11 cellular contexts compared by ENCODE assay signal in genomic region chr10:61973923-61974322, GRCh38.
DNase-seq lines count a peak whose midpoint lies in the region; ATAC-seq and TF ChIP-seq lines count a peak whose summit lies in the region.
"Had no signal": no experiment of that assay in that cellular context is flagged by ENCODE, and none has a peak within 500 bp of the region (broad histone marks: within the 10 kb centered on the region; RNA-seq: fewer than 3 reads in every experiment).

No MANE protein-coding gene starts in this region.

- no peaks in the 10 kb centered on the region for H3K9me3 Mint-ChIP-seq in Caco-2 (ENCODE audit: unreplicated experiment)
- H3K9me3 Mint-ChIP-seq: activated T-cell treated with anti-CD3 and anti-CD28 coated beads, Interleukin-2, amount 50 U/mL, for 4 hours had no signal

- 47 to 57% (median 49%) methylated on average over 4 of the region's 4 CpGs for WGBS in psoas muscle, 3 donors

- peak in 3 of 4 donors; percentile 76 to 80 (median 80) for ATAC-seq in psoas muscle
- ATAC-seq: activated T-cell treated with anti-CD3 and anti-CD28 coated beads, Interleukin-2, amount 50 U/mL, for 4 hours had no signal

- H4K20me1 ChIP-seq in OCI-LY7 (ENCODE audit: insufficient read depth, low read length): no peaks in the 10 kb centered on the region
- H4K20me1 ChIP-seq in fibroblast of lung (ENCODE audit: control insufficient read depth, extremely low read depth, insufficient read depth, low read length): no peaks in the 10 kb centered on the region

- BruUV-seq in Caco-2 (replicated peaks; lab: Mats Ljungman, UMichigan) (no TSS peak), OCI-LY7 (replicated peaks; lab: Mats Ljungman, UMichigan) (TSS peak; percentile 83)

- peaks cover 54% of the 10 kb centered on the region for H3K4me1 Mint-ChIP-seq in Caco-2 (ENCODE audit: low read depth, unreplicated experiment)

- no peaks in the 10 kb centered on the region for H3K9me2 ChIP-seq in OCI-LY7 (ENCODE audit: insufficient read depth, low read length)

- CTCF ChIA-PET in Caco-2 (lab: Charles Lee) (no interaction called here), OCI-LY7 (lab: Charles Lee; ENCODE audit: unreplicated experiment) (interaction anchor here (0.8 kb wide), 1 partner anchor 10 kb away, joined by 3 read pairs; no protein-coding TSS in a partner anchor)

- DNase-seq in Caco-2 (no peak), OCI-LY7 (ENCODE audit: low spot score) (peak; percentile 62), fibroblast of lung (ENCODE audit: low read depth in 2 of 2) (peak in 1 of 2 donors; percentile 10), psoas muscle (no peak), NCI-H128 (lab: John Stamatoyannopoulos, UW; ENCODE audit: unreplicated experiment) (no peak), Ammon's horn (ENCODE audit: low spot score) (no peak)
- DNase-seq in activated naive CD4-positive, alpha-beta T cell treated with anti-CD3 and anti-CD28 coated beads, Interleukin-2, amount 50 U/mL, for 16 hours: no peak
- no peak for DNase-seq in stimulated activated naive CD4-positive, alpha-beta T cell (lab: John Stamatoyannopoulos, UW)
- DNase-seq: activated T-cell treated with anti-CD3 and anti-CD28 coated beads, Interleukin-2, amount 50 U/mL, for 4 hours had no signal

- H3K27ac ChIP-seq in OCI-LY7 (ENCODE audit: low read depth, low read length, poor library complexity, severe bottlenecking): peak overlapping the region; percentile 86
- peak overlapping the region; percentile 64 for H3K27ac ChIP-seq in fibroblast of lung (ENCODE audit: insufficient read depth, low read length)
- peak overlapping the region; percentile 74 for H3K27ac ChIP-seq in psoas muscle
- H3K27ac ChIP-seq: ovary had no signal

- H3K36me3 Mint-ChIP-seq in Caco-2 (ENCODE audit: insufficient read depth, unreplicated experiment): peaks cover 94% of the 10 kb centered on the region

- peaks cover 11% of the 10 kb centered on the region for H3K36me3 ChIP-seq in Caco-2 (ENCODE audit: control insufficient read depth, insufficient read depth, low read length)
- H3K36me3 ChIP-seq in OCI-LY7 (ENCODE audit: insufficient read depth, low read length): peaks cover 26% of the 10 kb centered on the region
- H3K36me3 ChIP-seq in fibroblast of lung (ENCODE audit: control insufficient read depth, insufficient read depth, low read length): peaks cover under 1% of the 10 kb centered on the region
- H3K36me3 ChIP-seq in psoas muscle (ENCODE audit: insufficient read depth in 1 of 2, low read depth in 1 of 2): no peaks in the 10 kb centered on the region
- H3K36me3 ChIP-seq: ovary had no signal

- no peak overlapping the region for H3K4me3 Mint-ChIP-seq in Caco-2 (ENCODE audit: unreplicated experiment)
- H3K4me3 Mint-ChIP-seq: activated T-cell treated with anti-CD3 and anti-CD28 coated beads, Interleukin-2, amount 50 U/mL, for 4 hours had no signal

- TF ChIP-seq CTCF in Caco-2 (IDR thresholded peaks at IDR 0.05; ENCODE audit: insufficient read depth in 1 of 2, low read depth in 1 of 2, low read length in 1 of 2, severe bottlenecking in 1 of 2, unreplicated experiment in 1 of 2) (no peak), OCI-LY7 (conservative IDR thresholded peaks at IDR 0.05; ENCODE audit: low read length) (no peak), fibroblast of lung (conservative IDR thresholded peaks at IDR 0.05 in 1 of 2, IDR thresholded peaks at IDR 0.05 in 1 of 2; ENCODE audit: low read depth in 1 of 2, low read length in 2 of 2) (no peak), psoas muscle (IDR thresholded peaks at IDR 0.05) (no peak)

- H3K27ac Mint-ChIP-seq in Caco-2 (ENCODE audit: unreplicated experiment): peak overlapping the region; percentile 42

- H3K9me3 ChIP-seq in Caco-2 (no peaks in the 10 kb centered on the region), OCI-LY7 (ENCODE audit: low read length) (peaks cover 6% of the 10 kb centered on the region; the same call in 1 of the 2 replicates), fibroblast of lung (ENCODE audit: control insufficient read depth, insufficient read depth, low read depth, low read length) (no peaks in the 10 kb centered on the region), psoas muscle (no peaks in the 10 kb centered on the region)
- H3K9me3 ChIP-seq: ovary had no signal

- intact Hi-C loops in Caco-2 (cut with micrococcal nuclease; ENCODE audit: unreplicated experiment): no loop called here
- intact Hi-C loops in OCI-LY7 (cut with micrococcal nuclease; ENCODE audit: unreplicated experiment): loop anchor here (10.0 kb wide), 1 partner anchor 481 kb away; no protein-coding TSS in a partner anchor
- intact Hi-C loops in psoas muscle (cut with DNase I): no loop called here

- no peak overlapping the region for H3K9ac ChIP-seq in fibroblast of lung (ENCODE audit: insufficient read depth, low read length)

- H3K27me3 ChIP-seq in Caco-2 (replicated peaks; ENCODE audit: control insufficient read depth, insufficient read depth, low read length) (no peaks in the 10 kb centered on the region), fibroblast of lung (ENCODE audit: control insufficient read depth, insufficient read depth, low read length) (no peaks in the 10 kb centered on the region), psoas muscle (ENCODE audit: insufficient read depth in 3 of 3, low read length in 2 of 3) (no peaks in the 10 kb centered on the region)
- H3K27me3 ChIP-seq: ovary had no signal

- H3K4me1 ChIP-seq in Caco-2: peaks cover 39% of the 10 kb centered on the region
- peaks cover 80% of the 10 kb centered on the region for H3K4me1 ChIP-seq in OCI-LY7 (ENCODE audit: insufficient read depth, low read length, poor library complexity, severe bottlenecking)
- H3K4me1 ChIP-seq in fibroblast of lung (ENCODE audit: control insufficient read depth, extremely low read depth, insufficient read depth, low read length): peaks cover 14% of the 10 kb centered on the region
- peaks cover 40% of the 10 kb centered on the region for H3K4me1 ChIP-seq in psoas muscle

- POLR2A ChIA-PET in Caco-2 (lab: Charles Lee): no interaction called here
- POLR2A ChIA-PET in OCI-LY7 (lab: Charles Lee): interaction anchor here (0.5 to 7.1 kb wide), 14 partner anchors 8 to 143 kb away, joined by 3 to 98 read pairs (median 7); no protein-coding TSS in a partner anchor

- no peak overlapping the region for H3K4me3 ChIP-seq in Caco-2 (ENCODE audit: low read depth, low read length)
- H3K4me3 ChIP-seq in OCI-LY7 (ENCODE audit: low read depth, low read length, poor library complexity, severe bottlenecking): peak overlapping the region; percentile 50
- H3K4me3 ChIP-seq in fibroblast of lung (replicated peaks in 1 of 4; ENCODE audit: control extremely low read depth in 1 of 4, insufficient read depth in 1 of 4, low read depth in 3 of 4, low read length in 4 of 4): no peak overlapping the region
- peak overlapping the region; percentile 38 for H3K4me3 ChIP-seq in psoas muscle
- H3K4me3 ChIP-seq: lung, ovary had no signal

- peak overlapping the region; percentile 5; the same call in 1 of the 2 replicates for H2AFZ ChIP-seq in OCI-LY7 (ENCODE audit: low read length)
- H2AFZ ChIP-seq in fibroblast of lung (ENCODE audit: low read length): no peak overlapping the region

- H3K4me2 ChIP-seq in OCI-LY7 (ENCODE audit: low read length) (peak overlapping the region; percentile 75), fibroblast of lung (ENCODE audit: extremely low read depth, insufficient read depth, low read length) (peak overlapping the region; percentile 21)

- H3K79me2 ChIP-seq in OCI-LY7 (ENCODE audit: insufficient read depth, low read depth, low read length) (peaks cover 76% of the 10 kb centered on the region; the same call in 1 of the 2 replicates), fibroblast of lung (ENCODE audit: control insufficient read depth, insufficient read depth, low read length) (peaks cover 34% of the 10 kb centered on the region)

- no peaks in the 10 kb centered on the region for H3K27me3 Mint-ChIP-seq in Caco-2 (ENCODE audit: insufficient read depth, unreplicated experiment)

Comparison
In these comparisons a context has a peak if more than half of its experiments do, and no peak if none do; other contexts are left out.
1. H3K4me3 ChIP-seq: peak in OCI-LY7 (single experiment) and psoas muscle (single experiment); none in Caco-2 (single experiment) and fibroblast of lung (0 of 4).
2. Peak in every context shown above with its lines, with median percentiles within 50 percentile points of each other: H3K27ac ChIP-seq.